21 cellular contexts compared by ENCODE assay signal in genomic region chr14:51703787-51704186, GRCh38. TPM values are rescaled to one million over a fixed set of nuclear protein-coding genes. Genes with fewer than 3 reads are reported as not detected.
DNase-seq lines count a peak whose midpoint lies in the region; FAIRE-seq and TF ChIP-seq lines count a peak whose summit lies in the region.
"Had no signal": no experiment of that assay in that cellular context is flagged by ENCODE, and none has a peak within 500 bp of the region (broad histone marks: within the 10 kb centered on the region; RNA-seq: fewer than 3 reads in every experiment).

No MANE protein-coding gene starts in this region.

- H3K4me3 ChIP-seq in DOHH2 (ENCODE audit: low read length) (peak overlapping the region; percentile 12; the same call in 1 of the 2 replicates), astrocyte (ENCODE audit: insufficient read depth, low read depth, low read length) (no peak overlapping the region), osteoblast (ENCODE audit: insufficient read depth, low read length) (no peak overlapping the region)
- H3K4me3 ChIP-seq: GM12878, MG63 had no signal

- H3K27ac Mint-ChIP-seq in HFFc6 (peak overlapping the region; percentile 79; the same call in 1 of the 2 replicates), astrocyte (ENCODE audit: unreplicated experiment) (no peak overlapping the region)
- H3K27ac Mint-ChIP-seq: CD4-positive, alpha-beta memory T cell had no signal

- TF ChIP-seq CTCF in DOHH2 (IDR thresholded peaks at IDR 0.05; ENCODE audit: low read depth, low read length, poor library complexity, severe bottlenecking): no peak
- TF ChIP-seq CTCF in HFFc6 (IDR thresholded peaks at IDR 0.05): no peak
- no peak for TF ChIP-seq CTCF in astrocyte (IDR thresholded peaks at IDR 0.05; ENCODE audit: insufficient read depth, low read depth, low read length)
- no peak for TF ChIP-seq CTCF in osteoblast (IDR thresholded peaks at IDR 0.05; ENCODE audit: extremely low read depth, low read depth, low read length)

- H3K4me1 Mint-ChIP-seq in HFFc6 (ENCODE audit: low read depth): peaks cover 25% of the 10 kb centered on the region
- peaks cover 53% of the 10 kb centered on the region for H3K4me1 Mint-ChIP-seq in astrocyte (ENCODE audit: low read depth, unreplicated experiment)
- H3K4me1 Mint-ChIP-seq: CD4-positive, alpha-beta memory T cell had no signal

- DNase-seq in HFFc6: no peak
- DNase-seq in astrocyte (ENCODE audit: low read depth): no peak
- no peak for DNase-seq in osteoblast (ENCODE audit: insufficient read length, low spot score, missing footprints)
- no peak for DNase-seq in NCI-H146 (lab: John Stamatoyannopoulos, UW)
- DNase-seq in NOMO-1 treated with dmso at 0.1 percent for 144 hours (lab: John Stamatoyannopoulos, UW; ENCODE audit: unreplicated experiment): no peak
- DNase-seq in RKO (ENCODE audit: low spot score): no peak
- DNase-seq: Caco-2; CD4-positive, alpha-beta memory T cell; EL; GDM1; H7; MG63; NCI-H1105 treated with DMSO at 0.1 percent for 48 hours; NCI-H2029; NCI-H446 treated with DMSO at 0.1 percent for 48 hours; NCI-H526; SHP77 treated with DMSO at 0.1 percent for 48 hours; T-helper 2 cell had no signal

- H3K4me3 Mint-ChIP-seq in HFFc6 (no peak overlapping the region), astrocyte (ENCODE audit: unreplicated experiment) (no peak overlapping the region)
- H3K4me3 Mint-ChIP-seq: CD4-positive, alpha-beta memory T cell had no signal

- H4K20me1 ChIP-seq in DOHH2 (ENCODE audit: control insufficient read depth, insufficient read depth, low read depth, low read length) (no peaks in the 10 kb centered on the region), astrocyte (ENCODE audit: insufficient read depth, low read length) (peaks cover 59% of the 10 kb centered on the region), osteoblast (ENCODE audit: insufficient read depth, low read length) (peaks cover 16% of the 10 kb centered on the region)

- H3K9me3 ChIP-seq in DOHH2 (ENCODE audit: control insufficient read depth, insufficient read depth, low read length) (no peaks in the 10 kb centered on the region), astrocyte (ENCODE audit: insufficient read depth, low read depth, low read length) (no peaks in the 10 kb centered on the region), osteoblast (ENCODE audit: low read depth, low read length) (no peaks in the 10 kb centered on the region)
- H3K9me3 ChIP-seq: Caco-2, MG63 had no signal

- H2AFZ ChIP-seq in astrocyte (ENCODE audit: low read depth, low read length): no peak overlapping the region
- no peak overlapping the region for H2AFZ ChIP-seq in osteoblast (ENCODE audit: low read length)

- H3F3A ChIP-seq in DOHH2 (ENCODE audit: control insufficient read depth, insufficient read depth): no peaks in the 10 kb centered on the region

- H3K27me3 Mint-ChIP-seq in HFFc6 (ENCODE audit: insufficient read depth) (peaks cover 25% of the 10 kb centered on the region), astrocyte (ENCODE audit: low read depth, unreplicated experiment) (no peaks in the 10 kb centered on the region)
- H3K27me3 Mint-ChIP-seq: CD4-positive, alpha-beta memory T cell had no signal

- H3K9me2 ChIP-seq in DOHH2 (replicated peaks; ENCODE audit: control insufficient read depth, low read length): no peaks in the 10 kb centered on the region

- H3K27me3 ChIP-seq in DOHH2 (ENCODE audit: control insufficient read depth, low read length) (no peaks in the 10 kb centered on the region), astrocyte (ENCODE audit: insufficient read depth, low read length) (no peaks in the 10 kb centered on the region), osteoblast (ENCODE audit: insufficient read depth, low read length) (no peaks in the 10 kb centered on the region)
- H3K27me3 ChIP-seq: MG63 had no signal

- peak overlapping the region; percentile 26 for H3K9ac ChIP-seq in astrocyte (ENCODE audit: low read length)

- H3K4me2 ChIP-seq in DOHH2 (ENCODE audit: low read length) (peak overlapping the region; percentile 17; the same call in 1 of the 2 replicates), astrocyte (ENCODE audit: low read length) (no peak overlapping the region), osteoblast (ENCODE audit: insufficient read depth, low read length) (no peak overlapping the region)

- H3K27ac ChIP-seq in DOHH2 (ENCODE audit: low read depth, low read length) (no peak overlapping the region), astrocyte (ENCODE audit: low read depth, low read length) (peak overlapping the region; percentile 15), osteoblast (ENCODE audit: low read depth, low read length) (peak overlapping the region; percentile 41)

- H3K4me1 ChIP-seq in DOHH2 (ENCODE audit: control insufficient read depth, low read length) (peaks cover 13% of the 10 kb centered on the region), astrocyte (ENCODE audit: insufficient read depth, low read length) (peaks cover 10% of the 10 kb centered on the region), osteoblast (ENCODE audit: insufficient read depth, low read length) (peaks cover 10% of the 10 kb centered on the region)

- FAIRE-seq in astrocyte (lab: Jason Lieb, UNC): peak; percentile 47
- FAIRE-seq: GM12878, GM19239 had no signal

- no peaks in the 10 kb centered on the region; the same call in 1 of the 2 replicates for H3K9me3 Mint-ChIP-seq in HFFc6
- no peaks in the 10 kb centered on the region for H3K9me3 Mint-ChIP-seq in astrocyte (ENCODE audit: unreplicated experiment)
- H3K9me3 Mint-ChIP-seq: CD4-positive, alpha-beta memory T cell had no signal

- H3K36me3 Mint-ChIP-seq in HFFc6 (ENCODE audit: low read depth): peaks cover 52% of the 10 kb centered on the region
- peaks cover 10% of the 10 kb centered on the region for H3K36me3 Mint-ChIP-seq in astrocyte (ENCODE audit: low read depth, unreplicated experiment)
- H3K36me3 Mint-ChIP-seq: CD4-positive, alpha-beta memory T cell had no signal

- H3K79me2 ChIP-seq in DOHH2 (ENCODE audit: control insufficient read depth, low read length): no peaks in the 10 kb centered on the region
- peaks cover 91% of the 10 kb centered on the region for H3K79me2 ChIP-seq in astrocyte (ENCODE audit: insufficient read depth, low read length)
- peaks cover 67% of the 10 kb centered on the region for H3K79me2 ChIP-seq in osteoblast (ENCODE audit: insufficient read depth, low read length)

- H3K36me3 ChIP-seq in DOHH2 (ENCODE audit: control insufficient read depth, low read length): no peaks in the 10 kb centered on the region
- H3K36me3 ChIP-seq in astrocyte (ENCODE audit: insufficient read depth, low read length): peaks cover 83% of the 10 kb centered on the region
- peaks cover 94% of the 10 kb centered on the region for H3K36me3 ChIP-seq in osteoblast (ENCODE audit: insufficient read depth, low read length)

RNA-seq across cellular contexts. Expression of gene FRMD6, which starts 52.1 kb away (rescaled TPM):
- 100 to 1,000 TPM; 379 to 565 (median 420) TPM for total RNA-seq in HFFc6 (2021; fragmentation: NEBNext Ultra II Directional; extraction: Animal tissue kit (Norgen Biotek cat#: 25700))
- 492 and 498 TPM in 2 replicates for total RNA-seq in astrocyte
- 584 and 701 TPM in 2 replicates for total RNA-seq in osteoblast
